ENCODE assay signal across 1 cellular context in the genomic region with DNA sequence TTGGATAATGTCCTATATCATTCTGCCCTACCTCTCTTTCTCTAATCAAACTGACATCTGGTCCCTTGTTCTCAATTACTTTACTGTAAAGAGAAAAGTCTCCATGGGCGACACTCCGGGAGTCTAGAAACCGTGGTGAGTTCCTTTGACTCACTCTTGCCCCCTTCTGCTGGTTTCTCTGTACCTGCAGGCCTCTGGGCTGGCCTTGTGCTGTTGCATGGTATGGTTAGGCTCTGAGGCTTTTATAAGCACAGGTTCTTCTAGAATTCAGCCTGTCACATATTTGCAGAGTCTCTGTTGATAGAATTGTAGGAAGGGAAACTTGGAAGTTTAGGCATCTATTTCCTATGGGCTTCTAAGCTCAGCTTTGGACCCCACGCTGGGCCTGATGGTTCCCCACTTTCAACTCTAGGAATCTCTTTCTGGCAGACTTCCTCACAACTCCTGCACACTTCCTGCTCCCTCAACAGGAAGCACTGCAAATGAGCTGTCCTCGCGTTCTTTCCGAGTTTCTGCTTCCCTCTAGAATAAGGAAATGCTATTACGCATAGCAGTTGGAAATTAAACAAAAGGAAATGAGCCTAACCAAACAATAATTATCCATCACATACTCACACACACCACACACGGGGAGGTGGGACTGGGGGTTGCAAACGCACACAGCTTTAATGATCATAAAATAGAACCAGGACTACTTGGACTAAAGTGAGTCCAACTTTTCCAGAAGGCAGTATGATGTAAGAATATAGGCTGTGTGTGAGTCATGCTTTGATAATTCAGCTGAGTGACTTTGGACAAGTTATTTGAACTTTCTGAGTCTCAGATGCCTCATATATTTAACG.
TF ChIP-seq lines count a peak whose summit lies in the region.

No MANE protein-coding gene starts in this region.

TF ChIP-seq in IMR-90, 13 proteins besides CTCF, POLR2A, EP300 and RAD21 (continued from another document):
- TF ChIP-seq, protein P1, sequence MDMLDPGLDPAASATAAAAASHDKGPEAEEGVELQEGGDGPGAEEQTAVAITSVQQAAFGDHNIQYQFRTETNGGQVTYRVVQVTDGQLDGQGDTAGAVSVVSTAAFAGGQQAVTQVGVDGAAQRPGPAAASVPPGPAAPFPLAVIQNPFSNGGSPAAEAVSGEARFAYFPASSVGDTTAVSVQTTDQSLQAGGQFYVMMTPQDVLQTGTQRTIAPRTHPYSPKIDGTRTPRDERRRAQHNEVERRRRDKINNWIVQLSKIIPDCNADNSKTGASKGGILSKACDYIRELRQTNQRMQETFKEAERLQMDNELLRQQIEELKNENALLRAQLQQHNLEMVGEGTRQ (IDR thresholded peaks at IDR 0.05; ENCODE audit: low read depth, low read length), result no peak
- no peak for TF ChIP-seq NFE2L2 (IDR thresholded peaks at IDR 0.05; ENCODE audit: low read depth, low read length)
- no peak for TF ChIP-seq RCOR1 (IDR thresholded peaks at IDR 0.05; ENCODE audit: insufficient replicate concordance, low read length)
- TF ChIP-seq MAZ (IDR thresholded peaks at IDR 0.05; ENCODE audit: borderline replicate concordance, low read depth, low read length), result no peak
TF ChIP-seq in IMR-90: peak in this region for 0.
